Comparison of ENCODE assay signal across 8 cellular contexts in genomic region chr1:6235302-6235680, GRCh38. TPM values are rescaled to one million over a fixed set of nuclear protein-coding genes. Genes with fewer than 3 reads are reported as not detected.
DNase-seq lines count a peak whose midpoint lies in the region; ATAC-seq and TF ChIP-seq lines count a peak whose summit lies in the region.

No MANE protein-coding gene starts in this region.

- no peaks in the 10 kb centered on the region for H3K9me3 ChIP-seq in CD4-positive, alpha-beta memory T cell (ENCODE audit: control insufficient read depth in 1 of 2, low read length in 2 of 2)
- H3K9me3 ChIP-seq in SJCRH30 (replicated peaks) (no peaks in the 10 kb centered on the region), esophagus muscularis mucosa (no peaks in the 10 kb centered on the region), prostate gland (no peaks in the 10 kb centered on the region)

- peak overlapping the region; percentile 42 for H3K27ac ChIP-seq in CD4-positive, alpha-beta memory T cell (ENCODE audit: low read depth, low read length)
- H3K27ac ChIP-seq in SJCRH30 (peak overlapping the region; percentile 2; the same call in 1 of the 2 replicates), esophagus muscularis mucosa (replicated peaks in 1 of 4) (peak overlapping the region; percentile 57 to 78 (median 68)), prostate gland (peak overlapping the region in 1 of 2 donors; percentile 57)

- H3K4me3 ChIP-seq in CD4-positive, alpha-beta memory T cell (ENCODE audit: low read length in 2 of 2) = peak overlapping the region; percentile 60 to 86
- H3K4me3 ChIP-seq in SJCRH30 = peak overlapping the region; percentile 83
- peak overlapping the region; percentile 68 to 98 (median 86) for H3K4me3 ChIP-seq in esophagus muscularis mucosa
- peak overlapping the region; percentile 72 to 92 for H3K4me3 ChIP-seq in prostate gland

- POLR2A ChIA-PET in CD4-positive, alpha-beta memory T cell (lab: Charles Lee; ENCODE audit: partially characterized antibody) = interaction anchor here (0.8 to 1.5 kb wide), 5 partner anchors 9 to 209 kb away, joined by 3 to 5 read pairs (median 3); partner anchors contain the start of gene RNF207

- H3K27me3 Mint-ChIP-seq in CD4-positive, alpha-beta memory T cell = peaks cover 3 to 9% of the 10 kb centered on the region in 2 donors

- intact Hi-C loops in CD4-positive, alpha-beta memory T cell (cut with micrococcal nuclease) = loop anchor here (1.0 kb wide), 2 partner anchors 36 to 158 kb away; partner anchors contain the start of genes ACOT7 and RPL22
- intact Hi-C loops in esophagus muscularis mucosa (cut with DNase I) = no loop called here
- intact Hi-C loops in prostate gland (cut with DNase I) = no loop called here

- peaks cover 8% of the 10 kb centered on the region for H3K36me3 ChIP-seq in CD4-positive, alpha-beta memory T cell (ENCODE audit: insufficient read depth, low read length)
- H3K36me3 ChIP-seq in SJCRH30 = peaks cover 30% of the 10 kb centered on the region
- H3K36me3 ChIP-seq in esophagus muscularis mucosa = peaks cover 11 to 40% (median 37%) of the 10 kb centered on the region in 4 donors
- no peaks in the 10 kb centered on the region for H3K36me3 ChIP-seq in prostate gland

- peaks cover 5% of the 10 kb centered on the region for H3K27me3 ChIP-seq in CD4-positive, alpha-beta memory T cell (ENCODE audit: insufficient read depth, low read length)
- H3K27me3 ChIP-seq in SJCRH30 (no peaks in the 10 kb centered on the region), esophagus muscularis mucosa (peaks cover 0 to 20% (median 3%) of the 10 kb centered on the region in 4 donors), prostate gland (replicated peaks; ENCODE audit: insufficient read depth) (no peaks in the 10 kb centered on the region)

- TF ChIP-seq CTCF in esophagus muscularis mucosa (IDR thresholded peaks at IDR 0.05) (no peak), prostate gland (IDR thresholded peaks at IDR 0.05) (no peak)

- peak in 1 of 5 donors; percentile 17 for DNase-seq in CD4-positive, alpha-beta memory T cell
- no peak for DNase-seq in SJCRH30
- no peak for DNase-seq in esophagus muscularis mucosa (ENCODE audit: extremely low spot score)
- DNase-seq in prostate gland (ENCODE audit: low spot score) = no peak
- DNase-seq in cortex of kidney (lab: John Stamatoyannopoulos, UW) = no peak
- DNase-seq in NCI-H2029 (lab: John Stamatoyannopoulos, UW) = no peak

- CTCF ChIA-PET in CD4-positive, alpha-beta memory T cell (lab: Charles Lee; ENCODE audit: partially characterized antibody) = interaction anchor here (1.1 to 3.8 kb wide), 3 partner anchors 10 to 30 kb away, joined by 4 to 20 read pairs (median 6); partner anchors contain the start of gene RNF207

- peak overlapping the region; percentile 84 to 93 (median 88) for H3K4me3 Mint-ChIP-seq in CD4-positive, alpha-beta memory T cell

- peak; percentile 14 for ATAC-seq in GM21737 (IDR thresholded peaks at IDR 0.05; ENCODE audit: unreplicated experiment)
- ATAC-seq in GM18909 (IDR thresholded peaks at IDR 0.05; ENCODE audit: poor library complexity, unreplicated experiment) = no peak

- no peak for TF ChIP-seq POLR2A in esophagus muscularis mucosa (IDR thresholded peaks at IDR 0.05; ENCODE audit: low read depth)
- no peak for TF ChIP-seq POLR2A in prostate gland (IDR thresholded peaks at IDR 0.05)

- peaks cover 11% of the 10 kb centered on the region for H3K4me1 ChIP-seq in CD4-positive, alpha-beta memory T cell (ENCODE audit: insufficient read depth, low read length)
- H3K4me1 ChIP-seq in SJCRH30 = peaks cover 9% of the 10 kb centered on the region
- peaks cover 19 to 30% (median 24%) of the 10 kb centered on the region in 4 donors for H3K4me1 ChIP-seq in esophagus muscularis mucosa
- H3K4me1 ChIP-seq in prostate gland (replicated peaks) = peaks cover 6% of the 10 kb centered on the region

- no peak for TF ChIP-seq EP300 in esophagus muscularis mucosa (IDR thresholded peaks at IDR 0.05)

- H3K4me1 Mint-ChIP-seq in CD4-positive, alpha-beta memory T cell = peaks cover 6 to 16% (median 12%) of the 10 kb centered on the region in 4 donors

- H3K36me3 Mint-ChIP-seq in CD4-positive, alpha-beta memory T cell = peaks cover 21 to 23% of the 10 kb centered on the region in 2 donors

- peak overlapping the region; percentile 15 to 84 (median 57) for H3K27ac Mint-ChIP-seq in CD4-positive, alpha-beta memory T cell

- peaks cover 0 to 3% (median 0%) of the 10 kb centered on the region in 8 donors for H3K9me3 Mint-ChIP-seq in CD4-positive, alpha-beta memory T cell

- 0% methylated on average over 11 of the region's 31 CpGs for WGBS in esophagus muscularis mucosa
- 0% methylated on average over 7 of the region's 31 CpGs for WGBS in prostate gland

RNA-seq across cellular contexts. Expression of gene ICMT, which starts 0.5 kb away (rescaled TPM):
- 10 to 100 TPM; 19.6 to 23.1 TPM for total RNA-seq in CD4-positive, alpha-beta memory T cell
- 10 to 100 TPM; 16.1 to 21.3 TPM for polyA plus RNA-seq in CD4-positive, alpha-beta memory T cell
- 109 and 111 TPM in 2 replicates for total RNA-seq in SJCRH30 (2014; rRNA removed; shearing (Covaris generic))
- 10 to 100 TPM; 60.0 to 89.5 (median 77.8) TPM for total RNA-seq in esophagus muscularis mucosa
- 10 to 100 TPM; 54.2 to 58.3 TPM for total RNA-seq in prostate gland

RNA-seq across cellular contexts. Expression of gene HES3, which starts 8.7 kb away (rescaled TPM):
- not detected for total RNA-seq in CD4-positive, alpha-beta memory T cell
- not detected for polyA plus RNA-seq in CD4-positive, alpha-beta memory T cell
- not detected in 2 replicates for total RNA-seq in SJCRH30 (2014; rRNA removed; shearing (Covaris generic))
- total RNA-seq in esophagus muscularis mucosa (not detected), prostate gland (not detected)

RNA-seq across cellular contexts. Expression of gene GPR153, which starts 25.6 kb away (rescaled TPM):
- under 1 TPM; 0.32 to 0.33 TPM for total RNA-seq in CD4-positive, alpha-beta memory T cell
- not detected for polyA plus RNA-seq in CD4-positive, alpha-beta memory T cell
- total RNA-seq in SJCRH30 (2014; rRNA removed; shearing (Covaris generic)) = 58.2 and 61.3 TPM in 2 replicates
- 10 to 100 TPM in 2 of 4 donors, 1 to 10 TPM in 2; 5.5 to 11.0 (median 9.3) TPM for total RNA-seq in esophagus muscularis mucosa
- 1 to 10 TPM; 3.2 to 7.6 TPM for total RNA-seq in prostate gland

RNA-seq across cellular contexts. Expression of gene RNF207, which starts 29.4 kb away (rescaled TPM):
- total RNA-seq in CD4-positive, alpha-beta memory T cell = 1 to 10 TPM; 8.7 to 9.4 TPM
- 1 to 10 TPM; 1.7 to 2.0 TPM for polyA plus RNA-seq in CD4-positive, alpha-beta memory T cell
- total RNA-seq in SJCRH30 (2014; rRNA removed; shearing (Covaris generic)) = not detected in 2 replicates
- total RNA-seq in esophagus muscularis mucosa (10 to 100 TPM; 10.8 to 43.2 (median 20.2) TPM), prostate gland (10 to 100 TPM; 45.7 to 47.4 TPM)

RNA-seq across cellular contexts. Expression of gene RPL22, which starts 35.9 kb away (rescaled TPM):
- 100 to 1,000 TPM; 491 to 503 TPM for total RNA-seq in CD4-positive, alpha-beta memory T cell
- 100 to 1,000 TPM; 215 to 259 TPM for polyA plus RNA-seq in CD4-positive, alpha-beta memory T cell
- total RNA-seq in SJCRH30 (2014; rRNA removed; shearing (Covaris generic)) = 606 and 680 TPM in 2 replicates
- total RNA-seq in esophagus muscularis mucosa (100 to 1,000 TPM; 150 to 225 (median 218) TPM), prostate gland (100 to 1,000 TPM; 121 to 213 TPM)
